ENCODE assay signal across 8 cellular contexts in genomic region chr19:9917322-9917721, GRCh38.
DNase-seq lines count a peak whose midpoint lies in the region; ATAC-seq and TF ChIP-seq lines count a peak whose summit lies in the region.

No MANE protein-coding gene starts in this region.

- no peak for ATAC-seq in GM21528 (IDR thresholded peaks at IDR 0.05; ENCODE audit: low FRiP score, unreplicated experiment)

- peak; percentile 5 for TF ChIP-seq CTCF in cardiac fibroblast (IDR thresholded peaks at IDR 0.05; ENCODE audit: low read depth, low read length)

- DNase-seq in NCI-H1105 treated with DMSO at 0.1 percent for 48 hours (lab: John Stamatoyannopoulos, UW): peak; percentile 12
- no peak for DNase-seq in NCI-H1105 (lab: John Stamatoyannopoulos, UW)
- DNase-seq in NCI-H69 (lab: John Stamatoyannopoulos, UW): peak; percentile 29
- DNase-seq in cardiac fibroblast (ENCODE audit: low read depth in 2 of 2): peak; percentile 63 to 70
- DNase-seq in midbrain (lab: John Stamatoyannopoulos, UW): peak; percentile 38
- DNase-seq in activated T-cell treated with anti-CD3 and anti-CD28 coated beads, Interleukin-2, amount 50 U/mL, for 1 hour: no peak
- DNase-seq in SIG-M5 treated with dmso at 0.1 percent for 504 hours (lab: John Stamatoyannopoulos, UW; ENCODE audit: unreplicated experiment): no peak

- H3K4me3 ChIP-seq in cardiac fibroblast (replicated peaks in 1 of 2; ENCODE audit: low read depth in 2 of 2, low read length in 2 of 2): no peak overlapping the region

Comparison
In these comparisons a context has a peak if more than half of its experiments do, and no peak if none do; other contexts are left out.
1. DNase-seq: peak in NCI-H1105 treated with DMSO at 0.1 percent for 48 hours (single experiment), NCI-H69 (single experiment), cardiac fibroblast (2 of 2) and midbrain (single experiment); none in NCI-H1105 (single experiment), activated T-cell treated with anti-CD3 and anti-CD28 coated beads, Interleukin-2, amount 50 U/mL, for 1 hour (single experiment) and SIG-M5 treated with dmso at 0.1 percent for 504 hours (single experiment).